In genomic region chr2:74567862-74568261, GRCh38 we compare ENCODE assay signal across 1 cellular context.
TF ChIP-seq lines count a peak whose summit lies in the region.

No MANE protein-coding gene starts in this region.

TF ChIP-seq in SK-N-SH treated with all-trans-retinoic acid at 6 μM for 48 hours, 23 proteins besides CTCF, POLR2A, EP300 and RAD21 (continued from another document):
- no peak for TF ChIP-seq POU6F1 (CRISPR knock-in tag; IDR thresholded peaks at IDR 0.05; ENCODE audit: borderline replicate concordance, low read depth)
- TF ChIP-seq ZFP3 (CRISPR knock-in tag; IDR thresholded peaks at IDR 0.05) = no peak
- TF ChIP-seq ISL1 (CRISPR knock-in tag; IDR thresholded peaks at IDR 0.05) = no peak; the same call in 1 of the 2 replicates
- no peak for TF ChIP-seq ZNF70 (CRISPR knock-in tag; IDR thresholded peaks at IDR 0.05)
- no peak for TF ChIP-seq CSDC2 (CRISPR knock-in tag; IDR thresholded peaks at IDR 0.05)
- no peak for TF ChIP-seq RARB (CRISPR knock-in tag; IDR thresholded peaks at IDR 0.05)
- no peak for TF ChIP-seq PATZ1 (CRISPR knock-in tag; IDR thresholded peaks at IDR 0.05; ENCODE audit: borderline replicate concordance)
TF ChIP-seq in SK-N-SH treated with all-trans-retinoic acid at 6 μM for 48 hours: peak in this region for 0.
